Comparison of ENCODE assay signal across 9 cellular contexts in the genomic region with DNA sequence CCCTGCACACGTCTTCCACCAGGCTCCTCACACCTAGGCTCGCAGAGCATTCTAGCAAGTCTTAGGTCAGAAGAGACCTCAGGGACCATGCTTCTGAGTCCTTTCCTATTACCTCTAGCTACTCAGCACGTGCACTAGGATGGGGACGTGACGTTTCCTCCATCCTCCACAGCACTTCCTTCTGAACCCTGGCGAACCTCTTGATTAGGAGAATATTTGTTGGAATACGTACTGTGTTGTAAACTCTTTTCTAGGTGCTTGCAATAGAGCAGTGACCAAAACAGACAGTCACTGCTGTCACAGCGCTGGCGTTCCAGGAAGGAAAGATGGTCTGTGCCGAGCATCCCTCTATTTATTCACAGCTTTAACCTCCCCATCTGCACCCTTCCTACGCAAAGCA. TPM values are rescaled to one million over a fixed set of nuclear protein-coding genes. Genes with fewer than 3 reads are reported as not detected.
"Had no signal": no experiment of that assay in that cellular context is flagged by ENCODE, and none has a peak within 500 bp of the region (broad histone marks: within the 10 kb centered on the region; RNA-seq: fewer than 3 reads in every experiment).

No MANE protein-coding gene starts in this region.

- H3K27ac ChIP-seq: GM23248, HL-60 had no signal

- H3K4me3 ChIP-seq: GM23248, HAP-1, K562 had no signal

- DNase-seq: GM23248, GOT3, H7, KG1 had no signal

- ATAC-seq: HCT116, HepG2, K562 had no signal

- H3K9me3 ChIP-seq: HAP-1 had no signal

- H2AFZ ChIP-seq: GM23248 had no signal

- H3K36me3 ChIP-seq: HAP-1 had no signal

- H3K9ac ChIP-seq: GM23248 had no signal

- FAIRE-seq: HepG2, K562 had no signal

RNA-seq across cellular contexts. Expression of a gene that starts 12.9 kb away (rescaled TPM):
- polyA plus RNA-seq: HepG2 had no signal
